ENCODE assay signal across 8 cellular contexts in the genomic region with DNA sequence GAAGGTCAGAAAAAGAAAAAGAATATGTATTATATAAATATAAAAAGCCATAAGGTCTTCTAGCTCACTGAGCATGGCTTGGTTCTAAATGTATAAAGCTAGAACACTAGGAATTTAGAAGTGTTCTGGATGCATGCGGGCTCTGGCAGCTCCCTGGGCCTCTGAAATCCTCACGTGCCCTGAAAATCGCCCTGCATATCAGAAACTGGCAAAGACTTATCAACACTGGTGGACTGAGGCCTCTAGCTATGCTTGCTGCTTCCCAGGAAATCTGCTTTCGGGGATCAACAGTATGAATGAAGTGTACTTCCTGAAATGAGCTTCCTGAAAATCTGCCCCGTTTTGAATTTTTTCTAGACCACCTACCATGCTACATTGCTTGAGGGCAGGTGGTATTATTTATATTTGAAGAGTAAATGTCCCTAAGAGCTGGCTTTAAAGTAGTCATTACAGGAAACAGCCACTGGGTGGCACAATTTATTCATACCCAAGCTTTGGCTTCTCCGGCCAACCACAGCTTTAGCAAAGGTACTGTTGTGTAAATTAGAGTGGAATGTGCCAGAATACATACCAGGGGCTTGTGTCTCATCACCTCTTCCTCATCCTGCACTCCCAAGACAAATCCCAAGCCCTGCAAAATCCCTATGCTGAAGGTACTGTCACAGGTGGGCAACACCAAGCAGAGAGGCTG. TPM values are rescaled to one million over a fixed set of nuclear protein-coding genes. Genes with fewer than 3 reads are reported as not detected.
A peak's percentile ranks its signal among the peaks of the same experiment; 100 is the strongest.
DNase-seq lines count a peak whose midpoint lies in the region; ATAC-seq and TF ChIP-seq lines count a peak whose summit lies in the region.

No MANE protein-coding gene starts in this region.

- DNase-seq in CD8-positive, alpha-beta T cell, result peak in 2 of 7 experiments; percentile 21 to 24
- peak; percentile 59 for DNase-seq in NCI-H345 (lab: John Stamatoyannopoulos, UW)
- DNase-seq in activated CD4-positive, alpha-beta T cell treated with anti-CD3 and anti-CD28 coated beads, Interleukin-2, amount 50 U/mL, for 1 hour, result peak; percentile 14
- DNase-seq in fibroblast of pulmonary artery (ENCODE audit: low read depth), result peak; percentile 84
- peak; percentile 53 for DNase-seq in neural crest cell (ENCODE audit: low read depth, low spot score)
- no peak for DNase-seq in UCSD-AML1 (lab: John Stamatoyannopoulos, UW; ENCODE audit: unreplicated experiment)

- peaks cover 57% of the 10 kb centered on the region for H3K36me3 Mint-ChIP-seq in CD8-positive, alpha-beta T cell
- peaks cover 9% of the 10 kb centered on the region for H3K36me3 Mint-ChIP-seq in neural crest cell (ENCODE audit: low read depth)

- H3K4me3 ChIP-seq in CD8-positive, alpha-beta T cell (ENCODE audit: low read depth, low read length), result no peak overlapping the region
- H3K4me3 ChIP-seq in fibroblast of pulmonary artery (replicated peaks; ENCODE audit: low read depth, low read length), result no peak overlapping the region

- H3K4me3 Mint-ChIP-seq in CD8-positive, alpha-beta T cell, result no peak overlapping the region
- H3K4me3 Mint-ChIP-seq in neural crest cell, result no peak overlapping the region

- no peak overlapping the region for H3K27ac ChIP-seq in CD8-positive, alpha-beta T cell (ENCODE audit: low read depth, low read length)

- H3K27me3 ChIP-seq in CD8-positive, alpha-beta T cell (ENCODE audit: insufficient read depth, low read length), result no peaks in the 10 kb centered on the region

- peaks cover 3% of the 10 kb centered on the region for H3K4me1 Mint-ChIP-seq in CD8-positive, alpha-beta T cell (ENCODE audit: low read depth)
- no peaks in the 10 kb centered on the region for H3K4me1 Mint-ChIP-seq in neural crest cell

- no peak overlapping the region for H3K27ac Mint-ChIP-seq in CD8-positive, alpha-beta T cell
- no peak overlapping the region for H3K27ac Mint-ChIP-seq in neural crest cell (ENCODE audit: unreplicated experiment)

- intact Hi-C loops in CD8-positive, alpha-beta T cell (cut with DNase I, micrococcal nuclease), result loop anchor here (1.0 to 10.0 kb wide), 6 partner anchors 187 to 656 kb away; a partner anchor contains a TSS

- H3K27me3 Mint-ChIP-seq in CD8-positive, alpha-beta T cell (ENCODE audit: low read depth), result no peaks in the 10 kb centered on the region
- no peaks in the 10 kb centered on the region for H3K27me3 Mint-ChIP-seq in neural crest cell (ENCODE audit: low read depth)

- POLR2A ChIA-PET in CD8-positive, alpha-beta T cell (lab: Charles Lee), result interaction anchor here (1.1 to 1.2 kb wide), 2 partner anchors 16 to 656 kb away, joined by 3 to 6 read pairs; no protein-coding TSS in a partner anchor

- no peaks in the 10 kb centered on the region for H3K9me3 ChIP-seq in CD8-positive, alpha-beta T cell (ENCODE audit: low read length)

- no peaks in the 10 kb centered on the region for H3K9me3 Mint-ChIP-seq in CD8-positive, alpha-beta T cell
- H3K9me3 Mint-ChIP-seq in neural crest cell, result no peaks in the 10 kb centered on the region

- ATAC-seq in CD8-positive, alpha-beta T cell, result peak; percentile 69
- ATAC-seq in GM19023 (IDR thresholded peaks at IDR 0.05; ENCODE audit: unreplicated experiment) (peak; percentile 86), HG03139 (IDR thresholded peaks at IDR 0.05; ENCODE audit: unreplicated experiment) (peak; percentile 66)

- no peaks in the 10 kb centered on the region for H3K36me3 ChIP-seq in CD8-positive, alpha-beta T cell (ENCODE audit: insufficient read depth, low read length)

- CTCF ChIA-PET in CD8-positive, alpha-beta T cell (lab: Charles Lee), result interaction anchor here (0.6 to 3.3 kb wide), 26 partner anchors 8 to 667 kb away, joined by 3 to 31 read pairs (median 5); a partner anchor contains a TSS

- H3K4me1 ChIP-seq in CD8-positive, alpha-beta T cell (ENCODE audit: insufficient read depth, low read length), result no peaks in the 10 kb centered on the region

- peak; percentile 84 for TF ChIP-seq CTCF in CD8-positive, alpha-beta T cell (IDR thresholded peaks at IDR 0.05)
- TF ChIP-seq CTCF in fibroblast of pulmonary artery (IDR thresholded peaks at IDR 0.05; ENCODE audit: low read length, missing control alignments), result peak; percentile 71
- TF ChIP-seq CTCF in neural crest cell (conservative IDR thresholded peaks at IDR 0.05), result peak; percentile 87

RNA-seq across cellular contexts. Expression of a gene that starts 17.7 kb away (rescaled TPM):
- total RNA-seq in CD8-positive, alpha-beta T cell, result 10 to 100 TPM; 21.7 to 23.5 TPM
- total RNA-seq in neural crest cell, result 147 and 151 TPM in 2 replicates

RNA-seq across cellular contexts. Expression of a gene that starts 34.5 kb away (rescaled TPM):
- 10 to 100 TPM; 13.3 to 14.7 TPM for total RNA-seq in CD8-positive, alpha-beta T cell
- 42.7 and 44.9 TPM in 2 replicates for total RNA-seq in neural crest cell

RNA-seq across cellular contexts. Expression of a gene that starts 34.5 kb away (rescaled TPM):
- 1 to 10 TPM; 4.6 to 4.8 TPM for total RNA-seq in CD8-positive, alpha-beta T cell
- total RNA-seq in neural crest cell, result 5.2 and 5.3 TPM in 2 replicates
